In genomic region chr1:2690180-2690579, GRCh38 we compare ENCODE assay signal across 4 cellular contexts. TPM values are rescaled to one million over a fixed set of nuclear protein-coding genes. Genes with fewer than 3 reads are reported as not detected.
"Had no signal": no experiment of that assay in that cellular context is flagged by ENCODE, and none has a peak within 500 bp of the region (broad histone marks: within the 10 kb centered on the region; RNA-seq: fewer than 3 reads in every experiment).

No MANE protein-coding gene starts in this region.

RNA-seq across cellular contexts. Expression of gene MMEL1, which starts 57.4 kb away (rescaled TPM):
- total RNA-seq: gastrocnemius medialis, left lobe of liver, mammary epithelial cell had no signal
- polyA plus RNA-seq: keratinocyte, mammary epithelial cell had no signal
